ENCODE assay signal across 1 cellular context in genomic region chr4:72473434-72473900, GRCh38.
TF ChIP-seq lines count a peak whose summit lies in the region.

No MANE protein-coding gene starts in this region.

TF ChIP-seq in K562, 482 proteins besides CTCF, POLR2A, EP300 and RAD21 (continued from another document):
- TF ChIP-seq UBTF (IDR thresholded peaks at IDR 0.05; ENCODE audit: borderline replicate concordance in 1 of 2, low read depth in 2 of 2, low read length in 2 of 2) (no peak), DDX20 (tag; IDR thresholded peaks at IDR 0.05; ENCODE audit: low read depth) (no peak), PHF8 (IDR thresholded peaks at IDR 0.05; ENCODE audit: borderline replicate concordance, low read length) (no peak), BHLHE40 (IDR thresholded peaks at IDR 0.05; ENCODE audit: low read length) (no peak), STAT5B (CRISPR knock-in tag; IDR thresholded peaks at IDR 0.05) (no peak), LCOR (CRISPR knock-in tag; IDR thresholded peaks at IDR 0.05) (peak; percentile 67; the same call in 1 of the 2 replicates), E2F8 (IDR thresholded peaks at IDR 0.05; ENCODE audit: low read depth, partially characterized antibody) (no peak), NR4A1 (CRISPR knock-in tag; IDR thresholded peaks at IDR 0.05) (no peak), NR4A1 (tag; IDR thresholded peaks at IDR 0.05) (no peak), DACH1 (IDR thresholded peaks at IDR 0.05; ENCODE audit: partially characterized antibody) (no peak), POLR2AphosphoS5 (IDR thresholded peaks at IDR 0.05; ENCODE audit: control insufficient read depth, insufficient read depth, low read depth, low read length) (peak; percentile 42; the same call in 1 of the 2 replicates), ATF3 (IDR thresholded peaks at IDR 0.05) (peak; percentile 92), ATF3 (CRISPR knock-in tag; conservative IDR thresholded peaks at IDR 0.05) (peak; percentile 81; the same call in 1 of the 2 replicates), CREM (IDR thresholded peaks at IDR 0.05; ENCODE audit: low read depth) (0 out of 2 replicates have a peak, but pooled peaks have one; percentile 5), PML (IDR thresholded peaks at IDR 0.05; ENCODE audit: low read length) (no peak; the same call in 1 of the 2 replicates)
